ENCODE assay signal across 11 cellular contexts in the genomic region with DNA sequence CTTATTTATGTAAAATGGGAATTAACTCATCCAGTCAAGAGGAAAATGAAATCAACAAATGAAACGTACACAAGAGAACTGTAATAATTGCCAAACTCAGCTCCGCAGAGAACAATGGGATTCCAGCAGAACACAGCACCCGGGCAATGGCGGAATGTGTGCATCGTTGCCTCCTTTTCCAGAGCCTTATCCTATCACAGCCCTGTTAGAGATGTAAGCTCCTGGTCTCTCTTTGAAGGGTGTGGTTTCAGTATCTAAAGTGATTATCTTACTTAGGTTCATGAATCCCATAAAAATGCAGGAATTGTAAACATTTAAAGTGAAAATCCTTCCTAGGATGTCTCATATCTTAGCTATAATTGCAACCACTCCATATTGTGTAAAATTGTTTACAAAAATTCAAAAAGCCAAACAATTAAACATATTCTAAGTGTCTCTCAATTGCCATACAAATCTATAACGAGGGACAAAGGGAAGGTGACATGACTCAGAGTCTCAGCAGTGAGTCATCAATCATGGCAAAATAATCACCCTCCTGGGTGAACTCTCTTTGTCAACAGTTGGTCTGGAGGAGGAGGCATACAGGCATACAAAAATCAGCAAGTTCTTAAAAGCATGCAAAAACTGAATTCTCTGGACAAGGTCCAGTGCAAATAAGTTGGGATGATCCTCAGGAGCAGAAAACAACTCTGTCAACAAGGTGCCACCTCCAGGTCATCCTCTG. TPM values are rescaled to one million over a fixed set of nuclear protein-coding genes. Genes with fewer than 3 reads are reported as not detected.
DNase-seq lines count a peak whose midpoint lies in the region; ATAC-seq, FAIRE-seq and TF ChIP-seq lines count a peak whose summit lies in the region.
"Had no signal": no experiment of that assay in that cellular context is flagged by ENCODE, and none has a peak within 500 bp of the region (broad histone marks: within the 10 kb centered on the region; RNA-seq: fewer than 3 reads in every experiment).

No MANE protein-coding gene starts in this region.

- H3K79me2 ChIP-seq in K562 (ENCODE audit: control insufficient read depth, insufficient read depth, low read length), result no peaks in the 10 kb centered on the region

- peak; percentile 34 for DNase-seq in Caki2 (ENCODE audit: low read depth)
- DNase-seq in LHCN-M2 (ENCODE audit: low read depth), result peak; percentile 68
- DNase-seq in K562 (ENCODE audit: extremely low read depth in 1 of 4, low spot score in 3 of 4), result no peak
- no peak for DNase-seq in left colon
- no peak for DNase-seq in iPS-NIHi7 (ENCODE audit: extremely low spot score)
- DNase-seq in thyroid gland, result no peak
- no peak for DNase-seq in effector memory CD8-positive, alpha-beta T cell
- DNase-seq: activated naive CD8-positive, alpha-beta T cell treated with anti-CD3 and anti-CD28 coated beads for 36 hours; testis had no signal

- TF ChIP-seq CTCF in K562 (IDR thresholded peaks at IDR 0.05 in 2 of 3, conservative IDR thresholded peaks at IDR 0.05 in 1 of 3; ENCODE audit: insufficient read depth in 2 of 3, low read depth in 1 of 3, low read length in 3 of 3) (no peak), thyroid gland (IDR thresholded peaks at IDR 0.05) (no peak)

- no peaks in the 10 kb centered on the region for H3K9me1 ChIP-seq in K562 (ENCODE audit: control insufficient read depth, insufficient read depth, low read length)

- no peak for TF ChIP-seq POLR2A in K562 (conservative IDR thresholded peaks at IDR 0.05)
- no peak for TF ChIP-seq POLR2A in thyroid gland (IDR thresholded peaks at IDR 0.05)

- no peak for ATAC-seq in K562
- peak; percentile 53 for ATAC-seq in left colon
- ATAC-seq in GM18519 (IDR thresholded peaks at IDR 0.05; ENCODE audit: low FRiP score, unreplicated experiment), result no peak
- ATAC-seq in effector memory CD8-positive, alpha-beta T cell (replicated peaks), result no peak

- no peak overlapping the region for H3K4me2 ChIP-seq in K562 (ENCODE audit: insufficient read depth, low read length)

- H3K36me3 ChIP-seq in K562 (ENCODE audit: control insufficient read depth, insufficient read depth, low read length), result no peaks in the 10 kb centered on the region
- no peaks in the 10 kb centered on the region for H3K36me3 ChIP-seq in thyroid gland

- H3K27ac ChIP-seq in K562 (ENCODE audit: extremely low read depth, low read depth, low read length), result no peak overlapping the region
- H3K27ac ChIP-seq in thyroid gland, result no peak overlapping the region
- H3K27ac ChIP-seq: epithelial cell of prostate, testis had no signal

- BruUV-seq in K562 (replicated peaks; lab: Mats Ljungman, UMichigan), result no TSS peak

- WGBS in K562 (ENCODE audit: insufficient coverage, low coverage, missing lambda C conversion rate), result under 1% methylated on average over 6 of the region's 6 CpGs
- 80 to 91% methylated on average over 6 of the region's 6 CpGs for WGBS in thyroid gland, 2 donors

- intact Hi-C loops in K562 (cut with micrococcal nuclease), result no loop called here
- intact Hi-C loops in left colon (cut with DNase I, micrococcal nuclease), result no loop called here
- intact Hi-C loops in thyroid gland (cut with DNase I), result no loop called here

- H3K9me3 ChIP-seq in K562 (replicated peaks; ENCODE audit: control insufficient read depth, insufficient read depth, low read depth, low read length), result no peaks in the 10 kb centered on the region
- no peaks in the 10 kb centered on the region for H3K9me3 ChIP-seq in thyroid gland
- H3K9me3 ChIP-seq: testis had no signal

- no peak overlapping the region for H3K9ac ChIP-seq in K562 (ENCODE audit: insufficient read depth in 1 of 2, low read depth in 2 of 2, low read length in 2 of 2)

- H3K36me3 Mint-ChIP-seq in effector memory CD8-positive, alpha-beta T cell (ENCODE audit: insufficient read depth), result no peaks in the 10 kb centered on the region
- H3K36me3 Mint-ChIP-seq: activated naive CD8-positive, alpha-beta T cell treated with anti-CD3 and anti-CD28 coated beads for 36 hours had no signal

- H2AFZ ChIP-seq in K562 (ENCODE audit: low read depth, low read length), result no peak overlapping the region

- FAIRE-seq in K562 (lab: Jason Lieb, UNC), result no peak

- no peak overlapping the region for H3K4me3 Mint-ChIP-seq in effector memory CD8-positive, alpha-beta T cell
- H3K4me3 Mint-ChIP-seq: activated naive CD8-positive, alpha-beta T cell treated with anti-CD3 and anti-CD28 coated beads for 36 hours had no signal

- no peaks in the 10 kb centered on the region for H3K4me1 Mint-ChIP-seq in effector memory CD8-positive, alpha-beta T cell (ENCODE audit: low read depth in 2 of 2)
- H3K4me1 Mint-ChIP-seq: activated naive CD8-positive, alpha-beta T cell treated with anti-CD3 and anti-CD28 coated beads for 36 hours had no signal

- no peaks in the 10 kb centered on the region for H4K20me1 ChIP-seq in K562 (replicated peaks; ENCODE audit: control insufficient read depth, insufficient read depth, low read length)

- H3K9me3 Mint-ChIP-seq in effector memory CD8-positive, alpha-beta T cell, result peaks cover 2 to 5% of the 10 kb centered on the region in 2 donors

- no peak for TF ChIP-seq EP300 in K562 (IDR thresholded peaks at IDR 0.05; ENCODE audit: low read length)

- TF ChIP-seq RAD21 in K562 (CRISPR knock-in tag; conservative IDR thresholded peaks at IDR 0.05 in 1 of 2, IDR thresholded peaks at IDR 0.05 in 1 of 2), result no peak

- in situ Hi-C loops in Caki2 (cut with HindIII; ENCODE audit: low pct_unique_long_range_greater_than_20kb, low sequenced_read_pairs) (no loop called here), K562 (cut with MboI) (no loop called here)

- no peaks in the 10 kb centered on the region for H3K27me3 Mint-ChIP-seq in effector memory CD8-positive, alpha-beta T cell
- H3K27me3 Mint-ChIP-seq: activated naive CD8-positive, alpha-beta T cell treated with anti-CD3 and anti-CD28 coated beads for 36 hours had no signal

- H3K4me3 ChIP-seq in K562 (no peak overlapping the region), thyroid gland (replicated peaks in 1 of 3) (no peak overlapping the region)
- H3K4me3 ChIP-seq: testis had no signal

- no peak overlapping the region for H3K27ac Mint-ChIP-seq in effector memory CD8-positive, alpha-beta T cell
- H3K27ac Mint-ChIP-seq: activated naive CD8-positive, alpha-beta T cell treated with anti-CD3 and anti-CD28 coated beads for 36 hours had no signal

- H3K27me3 ChIP-seq in K562 (ENCODE audit: control insufficient read depth in 2 of 2, insufficient read depth in 2 of 2, low read length in 2 of 2) (no peaks in the 10 kb centered on the region; a peak in 1 of 5 replicates), thyroid gland (no peaks in the 10 kb centered on the region)
- H3K27me3 ChIP-seq: testis had no signal

- CTCF ChIA-PET in K562 (lab: Yijun Ruan, JAX; ENCODE audit: low intra/inter-chr PET ratio), result interaction anchor here (0.6 kb wide), 1 partner anchor 45 kb away, joined by 3 read pairs; no protein-coding TSS in a partner anchor

- POLR2A ChIA-PET in K562 (lab: Yijun Ruan, JAX), result no interaction called here

- H3K4me1 ChIP-seq in K562 (replicated peaks in 1 of 2; ENCODE audit: control insufficient read depth in 2 of 2, insufficient read depth in 2 of 2, low read length in 2 of 2) (no peaks in the 10 kb centered on the region), thyroid gland (peaks cover 0 to 5% of the 10 kb centered on the region in 2 donors)
- H3K4me1 ChIP-seq: testis had no signal

TF ChIP-seq in K562, 482 proteins besides CTCF, POLR2A, EP300 and RAD21:
- TF ChIP-seq SMAD2 (IDR thresholded peaks at IDR 0.05; ENCODE audit: low read depth, low read length), result no peak
- no peak for TF ChIP-seq JUND (IDR thresholded peaks at IDR 0.05; ENCODE audit: borderline replicate concordance, low read depth, low read length)
- TF ChIP-seq JUND (tag; IDR thresholded peaks at IDR 0.05; ENCODE audit: borderline replicate concordance, low read depth, low read length), result 0 out of 3 replicates have a peak, but pooled peaks have one; percentile 19
- TF ChIP-seq DEAF1 (CRISPR knock-in tag; IDR thresholded peaks at IDR 0.05), result no peak
- TF ChIP-seq CXXC5 (CRISPR knock-in tag; IDR thresholded peaks at IDR 0.05), result no peak

RNA-seq across cellular contexts. Expression of gene SEMA5A, which starts 22.6 kb away (rescaled TPM):
- total RNA-seq in Caki2 (2014; rRNA removed; shearing (Covaris generic); ENCODE audit: low replicate concordance), result under 0.01 and 0.57 TPM in 2 replicates
- total RNA-seq in LHCN-M2 (2014; rRNA removed) (11.4 and 12.8 TPM in 2 replicates), K562 (2014; rRNA removed) (not detected in 2 replicates), K562 (2014; rRNA removed; fragmentation: Illumina TruSeq; extraction: Trizol) (not detected in 2 replicates), K562 (2015; rRNA removed; fragmentation: Illumina TruSeq; extraction: Trizol) (not detected in 2 replicates), K562 (2021) (0.02 and 0.07 TPM in 2 replicates), left colon (10 to 100 TPM; 33.8 to 37.4 TPM), thyroid gland (1 to 10 TPM; 1.8 to 8.4 (median 3.8) TPM)
- polyA plus RNA-seq in LHCN-M2 (2012), result 1.2 TPM
- not detected in 2 replicates for total RNA-seq in K562 (2011; cell fraction: chromatin; rRNA removed; ENCODE audit: low replicate concordance)
- total RNA-seq in K562 (2011; cell fraction: nucleolus; rRNA removed), result not detected in 2 replicates
- not detected in 2 replicates for total RNA-seq in K562 (2011; cell fraction: nucleoplasm; rRNA removed)
- polyA plus RNA-seq in K562 (2011; rRNA removed) (not detected in 2 replicates), K562 (2014; fragmentation: Illumina TruSeq; extraction: Trizol) (not detected in 2 replicates), K562 (2014; fragmentation: Nextera tagmentation; extraction: Ambion mirVana) (not detected), K562 (2014; rRNA removed) (not detected in 2 replicates)
- polyA plus RNA-seq in K562 (2011; cell fraction: cytosol; rRNA removed), result not detected in 2 replicates
- not detected in 2 replicates for polyA plus RNA-seq in K562 (2011; cell fraction: nucleus; rRNA removed)
- polyA plus RNA-seq in K562 (2012), result 0.01 TPM in 1 of 2 replicates, not detected in the other
- not detected in 2 replicates for polyA minus RNA-seq in K562 (2011; rRNA and poly(A)+ RNA removed)
- polyA minus RNA-seq in K562 (2011; cell fraction: cytosol; rRNA and poly(A)+ RNA removed), result not detected in 2 replicates
- not detected in 2 replicates for polyA minus RNA-seq in K562 (2011; cell fraction: nucleus; rRNA and poly(A)+ RNA removed)
- total RNA-seq: activated naive CD8-positive, alpha-beta T cell treated with anti-CD3 and anti-CD28 coated beads for 36 hours had no signal

Comparison
In these comparisons a context has a peak if more than half of its experiments do, and no peak if none do; other contexts are left out.
1. DNase-seq: peak in Caki2 (single experiment) and LHCN-M2 (single experiment); none in K562 (0 of 4), left colon (0 of 2), iPS-NIHi7 (single experiment), thyroid gland (0 of 2) and effector memory CD8-positive, alpha-beta T cell (0 of 3).